ENCODE assay signal across 22 cellular contexts in genomic region chr6:107337342-107337741, GRCh38.
"Had no signal": no experiment of that assay in that cellular context is flagged by ENCODE, and none has a peak within 500 bp of the region (broad histone marks: within the 10 kb centered on the region; RNA-seq: fewer than 3 reads in every experiment).

No MANE protein-coding gene starts in this region.

- H3K4me1 ChIP-seq: esophagus muscularis mucosa, gastroesophageal sphincter, psoas muscle, tibial artery, upper lobe of left lung, uterus had no signal

- H3K9me3 Mint-ChIP-seq: naive thymus-derived CD4-positive, alpha-beta T cell; nephron progenitor cell; stimulated activated memory B cell treated with anti-CD40 and anti-IgM and Interleukin-4, amounts not matched to agents 10 μg/mL and 1 μg/mL and 100 μg/mL, for 72 hours; stimulated activated naive CD8-positive, alpha-beta T cell treated with anti-CD3 and anti-CD28 coated beads, Interleukin-15, Interleukin-2, amounts not matched to agents 100 ng/mL and 50 ng/mL, for 24 hours had no signal

- H3K27ac ChIP-seq: esophagus muscularis mucosa, gastroesophageal sphincter, psoas muscle, right lobe of liver, spleen, tibial artery, upper lobe of left lung, uterus had no signal

- DNase-seq: effector memory CD4-positive, alpha-beta T cell; glutamatergic neuron; kidney; left cardiac atrium; left ventricle myocardium superior; mesendoderm; naive thymus-derived CD4-positive, alpha-beta T cell; nephron progenitor cell; psoas muscle; retina; right lobe of liver; spleen; stimulated activated CD4-positive, alpha-beta T cell treated with anti-CD3 and anti-CD28 coated beads, Interleukin-15, amount 100 ng/mL, for 24 hours; stimulated activated CD4-positive, alpha-beta T cell treated with anti-CD3 and anti-CD28 coated beads, Interleukin-1b, Interleukin-23, amount 100 ng/mL, for 48 hours; stimulated activated CD4-positive, alpha-beta T cell treated with anti-CD3 and anti-CD28 coated beads, Interleukin-4, amount 100 ng/mL, for 24 hours; tibial artery; upper lobe of left lung; uterus had no signal

- H3K27me3 Mint-ChIP-seq: naive thymus-derived CD4-positive, alpha-beta T cell; stimulated activated memory B cell treated with anti-CD40 and anti-IgM and Interleukin-4, amounts not matched to agents 10 μg/mL and 1 μg/mL and 100 μg/mL, for 72 hours; stimulated activated naive CD8-positive, alpha-beta T cell treated with anti-CD3 and anti-CD28 coated beads, Interleukin-15, Interleukin-2, amounts not matched to agents 100 ng/mL and 50 ng/mL, for 24 hours had no signal

- H3K4me3 ChIP-seq: esophagus muscularis mucosa, gastroesophageal sphincter, psoas muscle, right lobe of liver, spleen, tibial artery, upper lobe of left lung, uterus had no signal

- H3K4me3 Mint-ChIP-seq: naive thymus-derived CD4-positive, alpha-beta T cell; nephron progenitor cell; stimulated activated memory B cell treated with anti-CD40 and anti-IgM and Interleukin-4, amounts not matched to agents 10 μg/mL and 1 μg/mL and 100 μg/mL, for 72 hours; stimulated activated naive CD8-positive, alpha-beta T cell treated with anti-CD3 and anti-CD28 coated beads, Interleukin-15, Interleukin-2, amounts not matched to agents 100 ng/mL and 50 ng/mL, for 24 hours had no signal

- H3K36me3 ChIP-seq: esophagus muscularis mucosa, right lobe of liver, uterus had no signal

- H3K27me3 ChIP-seq: esophagus muscularis mucosa, gastroesophageal sphincter, right lobe of liver, spleen, tibial artery, upper lobe of left lung, uterus had no signal

- H3K9me3 ChIP-seq: esophagus muscularis mucosa, gastroesophageal sphincter, psoas muscle, right lobe of liver, spleen, tibial artery, upper lobe of left lung, uterus had no signal

- ATAC-seq: gastroesophageal sphincter; left cardiac atrium; left ventricle myocardium superior; naive thymus-derived CD4-positive, alpha-beta T cell; psoas muscle; right lobe of liver; stimulated activated memory B cell treated with anti-CD40 and anti-IgM and Interleukin-4, amounts not matched to agents 10 μg/mL and 1 μg/mL and 100 μg/mL, for 72 hours had no signal

- H3K27ac Mint-ChIP-seq: naive thymus-derived CD4-positive, alpha-beta T cell; nephron progenitor cell; stimulated activated memory B cell treated with anti-CD40 and anti-IgM and Interleukin-4, amounts not matched to agents 10 μg/mL and 1 μg/mL and 100 μg/mL, for 72 hours; stimulated activated naive CD8-positive, alpha-beta T cell treated with anti-CD3 and anti-CD28 coated beads, Interleukin-15, Interleukin-2, amounts not matched to agents 100 ng/mL and 50 ng/mL, for 24 hours had no signal

- H3K4me1 Mint-ChIP-seq: nephron progenitor cell; stimulated activated memory B cell treated with anti-CD40 and anti-IgM and Interleukin-4, amounts not matched to agents 10 μg/mL and 1 μg/mL and 100 μg/mL, for 72 hours had no signal
